In the genomic region with DNA sequence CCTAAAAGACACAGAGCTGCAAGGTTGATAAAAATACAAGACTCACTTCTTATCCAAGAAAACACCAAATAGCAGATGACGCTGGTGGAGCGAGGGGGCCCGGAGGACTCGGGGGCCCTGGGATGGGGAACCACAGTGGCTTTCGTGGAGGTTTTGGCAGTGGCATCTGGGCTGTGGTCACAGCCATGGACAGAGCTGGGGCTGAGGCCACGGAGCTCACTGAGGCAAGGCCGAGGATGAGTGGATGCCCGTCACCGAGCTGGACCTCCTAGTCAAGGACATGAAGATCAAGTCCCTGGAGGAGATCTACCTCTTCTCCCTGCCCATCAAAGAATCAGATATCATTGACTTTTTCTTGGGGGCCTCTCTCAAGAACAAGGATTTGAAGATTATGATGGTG, we compare ENCODE assay signal across 3 cellular contexts.
"Had no signal": no experiment of that assay in that cellular context is flagged by ENCODE, and none has a peak within 500 bp of the region (broad histone marks: within the 10 kb centered on the region; RNA-seq: fewer than 3 reads in every experiment).

No MANE protein-coding gene starts in this region.

- ATAC-seq: GM12878 had no signal

- H3K4me3 ChIP-seq: GM12878 had no signal

- DNase-seq: GDM1, GF-D8 had no signal
